Comparison of ENCODE assay signal across 1 cellular context in the genomic region with DNA sequence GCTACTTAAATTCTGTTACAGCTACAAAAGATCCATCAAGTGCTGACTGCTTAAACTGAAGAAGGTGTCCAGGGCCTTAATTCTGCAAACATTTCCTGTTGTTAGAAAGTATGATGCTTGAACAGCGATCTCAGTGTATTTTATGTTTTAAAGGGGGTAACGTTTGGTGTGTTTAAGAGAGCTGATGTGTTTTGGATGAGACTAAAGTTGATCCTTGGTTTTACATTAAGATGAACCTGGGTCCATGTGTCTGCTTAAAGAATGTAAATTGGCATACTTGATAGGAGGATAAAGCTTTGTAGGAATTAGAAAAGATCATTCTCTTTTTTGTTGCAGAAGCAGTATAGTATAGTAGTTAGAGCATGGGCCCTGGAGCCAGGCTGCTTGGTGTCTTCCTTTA.
TF ChIP-seq lines count a peak whose summit lies in the region.

No MANE protein-coding gene starts in this region.

TF ChIP-seq in endothelial cell of umbilical vein, 7 proteins besides CTCF, POLR2A, EP300 and RAD21:
- TF ChIP-seq EZH2 (IDR thresholded peaks at IDR 0.05; ENCODE audit: borderline replicate concordance, low read depth, low read length, severe bottlenecking), result no peak
- TF ChIP-seq MYC (IDR thresholded peaks at IDR 0.05; ENCODE audit: low read depth, low read length), result no peak
- TF ChIP-seq FOS (IDR thresholded peaks at IDR 0.05; ENCODE audit: borderline replicate concordance, insufficient read depth, low read length), result no peak
- TF ChIP-seq GATA2 (IDR thresholded peaks at IDR 0.05; ENCODE audit: insufficient read depth, insufficient read length, low read depth, low read length), result no peak
- no peak for TF ChIP-seq POLR2AphosphoS5 (IDR thresholded peaks at IDR 0.05; ENCODE audit: insufficient read depth, low read depth, low read length)
- TF ChIP-seq JUN (IDR thresholded peaks at IDR 0.05; ENCODE audit: borderline replicate concordance, insufficient read depth, insufficient read length, low read depth), result no peak
- TF ChIP-seq MAX (IDR thresholded peaks at IDR 0.05; ENCODE audit: insufficient read depth, insufficient read length), result no peak
